26 cellular contexts compared by ENCODE assay signal in genomic region chr2:157254041-157254440, GRCh38. TPM values are rescaled to one million over a fixed set of nuclear protein-coding genes. Genes with fewer than 3 reads are reported as not detected.
"Had no signal": no experiment of that assay in that cellular context is flagged by ENCODE, and none has a peak within 500 bp of the region (broad histone marks: within the 10 kb centered on the region; RNA-seq: fewer than 3 reads in every experiment).

No MANE protein-coding gene starts in this region.

- H3K79me2 ChIP-seq: parathyroid adenoma had no signal

- H3K36me3 ChIP-seq: heart right ventricle, suprapubic skin, tibial nerve, WERI-Rb-1 had no signal

- H3K4me3 Mint-ChIP-seq: activated CD4-positive, alpha-beta T cell treated with anti-CD3 and anti-CD28 coated beads, Interleukin-2, amount 10 ng/mL, durations not matched to agents 7 days and 5 days; activated CD8-positive, alpha-beta memory T cell treated with anti-CD3 and anti-CD28 coated beads, Interleukin-2, amount 10 ng/mL, durations not matched to agents 7 days and 5 days; activated CD8-positive, alpha-beta T cell treated with anti-CD3 and anti-CD28 coated beads for 36 hours; activated naive CD4-positive, alpha-beta T cell treated with anti-CD3 and anti-CD28 coated beads, Interleukin-2, amount 10 ng/mL, durations not matched to agents 7 days and 5 days; nephron progenitor cell; stimulated activated naive CD8-positive, alpha-beta T cell treated with anti-CD3 and anti-CD28 coated beads, Interleukin-15, Interleukin-2, amounts not matched to agents 100 ng/mL and 50 ng/mL, for 24 hours had no signal

- DNase-seq: activated CD4-positive, alpha-beta T cell treated with anti-CD3 and anti-CD28 coated beads, Interleukin-2, amount 10 ng/mL, durations not matched to agents 7 days and 5 days; activated CD4-positive, CD25-positive, alpha-beta regulatory T cell treated with anti-CD3 and anti-CD28 coated beads, Interleukin-2, amount 50 U/mL, for 72 hours; activated CD8-positive, alpha-beta memory T cell treated with anti-CD3 and anti-CD28 coated beads, Interleukin-2, amount 10 ng/mL, durations not matched to agents 7 days and 5 days; activated CD8-positive, alpha-beta T cell treated with anti-CD3 and anti-CD28 coated beads for 36 hours; activated effector memory CD4-positive, alpha-beta T cell treated with anti-CD3 and anti-CD28 coated beads, Interleukin-2, amount 50 U/mL, for 16 hours; activated naive CD4-positive, alpha-beta T cell treated with anti-CD3 and anti-CD28 coated beads, Interleukin-2, amount 10 ng/mL, durations not matched to agents 7 days and 5 days; activated T-cell treated with anti-CD3 and anti-CD28 coated beads for 4 hours; amygdala; effector CD8-positive, alpha-beta T cell; heart right ventricle; islet precursor cell; left colon; mesendoderm; mucosa of descending colon; nephron progenitor cell; right cardiac atrium; stimulated activated CD4-positive, alpha-beta T cell treated with anti-CD3 and anti-CD28 coated beads, Interleukin-12 subunit alpha, Interleukin-12 subunit beta, amount 100 ng/mL, for 4 hours; stimulated activated CD4-positive, alpha-beta T cell treated with anti-CD3 and anti-CD28 coated beads, Interleukin-4, amount 100 ng/mL, for 4 hours; WERI-Rb-1 had no signal

- H3K27ac Mint-ChIP-seq: activated CD4-positive, alpha-beta T cell treated with anti-CD3 and anti-CD28 coated beads, Interleukin-2, amount 10 ng/mL, durations not matched to agents 7 days and 5 days; activated CD8-positive, alpha-beta memory T cell treated with anti-CD3 and anti-CD28 coated beads, Interleukin-2, amount 10 ng/mL, durations not matched to agents 7 days and 5 days; activated CD8-positive, alpha-beta T cell treated with anti-CD3 and anti-CD28 coated beads for 36 hours; activated naive CD4-positive, alpha-beta T cell treated with anti-CD3 and anti-CD28 coated beads, Interleukin-2, amount 10 ng/mL, durations not matched to agents 7 days and 5 days; nephron progenitor cell; stimulated activated naive CD8-positive, alpha-beta T cell treated with anti-CD3 and anti-CD28 coated beads, Interleukin-15, Interleukin-2, amounts not matched to agents 100 ng/mL and 50 ng/mL, for 24 hours had no signal

- H3K9me3 Mint-ChIP-seq: activated CD4-positive, alpha-beta T cell treated with anti-CD3 and anti-CD28 coated beads, Interleukin-2, amount 10 ng/mL, durations not matched to agents 7 days and 5 days; activated CD8-positive, alpha-beta T cell treated with anti-CD3 and anti-CD28 coated beads for 36 hours; activated naive CD4-positive, alpha-beta T cell treated with anti-CD3 and anti-CD28 coated beads, Interleukin-2, amount 10 ng/mL, durations not matched to agents 7 days and 5 days; nephron progenitor cell; stimulated activated naive CD8-positive, alpha-beta T cell treated with anti-CD3 and anti-CD28 coated beads, Interleukin-15, Interleukin-2, amounts not matched to agents 100 ng/mL and 50 ng/mL, for 24 hours had no signal

- H3K36me3 Mint-ChIP-seq: activated naive CD4-positive, alpha-beta T cell treated with anti-CD3 and anti-CD28 coated beads, Interleukin-2, amount 10 ng/mL, durations not matched to agents 7 days and 5 days had no signal

- H3K4me3 ChIP-seq: heart right ventricle, mucosa of descending colon, suprapubic skin, tibial nerve had no signal

- H3K27ac ChIP-seq: heart right ventricle, parathyroid adenoma, suprapubic skin, tibial nerve, WERI-Rb-1 had no signal

- ATAC-seq: activated CD8-positive, alpha-beta memory T cell treated with anti-CD3 and anti-CD28 coated beads, Interleukin-2, amount 10 ng/mL, durations not matched to agents 7 days and 5 days; activated CD8-positive, alpha-beta T cell treated with anti-CD3 and anti-CD28 coated beads for 36 hours; esophagus mucosa; heart right ventricle; left colon; mucosa of descending colon; right cardiac atrium had no signal

- H3K27me3 Mint-ChIP-seq: activated CD8-positive, alpha-beta memory T cell treated with anti-CD3 and anti-CD28 coated beads, Interleukin-2, amount 10 ng/mL, durations not matched to agents 7 days and 5 days; activated naive CD4-positive, alpha-beta T cell treated with anti-CD3 and anti-CD28 coated beads, Interleukin-2, amount 10 ng/mL, durations not matched to agents 7 days and 5 days had no signal

- H3K9me3 ChIP-seq: heart right ventricle, mucosa of descending colon, suprapubic skin, tibial nerve had no signal

- H3K9ac ChIP-seq: parathyroid adenoma had no signal

- H3K27me3 ChIP-seq: suprapubic skin, tibial nerve had no signal

- H2AFZ ChIP-seq: parathyroid adenoma had no signal

RNA-seq across cellular contexts. Expression of gene GALNT5, which starts 3.5 kb away (rescaled TPM):
- total RNA-seq: activated CD4-positive, alpha-beta T cell treated with anti-CD3 and anti-CD28 coated beads, Interleukin-2, amount 10 ng/mL, durations not matched to agents 7 days and 5 days; activated CD8-positive, alpha-beta memory T cell treated with anti-CD3 and anti-CD28 coated beads, Interleukin-2, amount 10 ng/mL, durations not matched to agents 7 days and 5 days; activated CD8-positive, alpha-beta T cell treated with anti-CD3 and anti-CD28 coated beads for 36 hours; pulmonary artery endothelial cell; T-helper 2 cell treated with Interferon-gamma antibody and Interleukin-4, amounts not matched to agents 100 ng/mL and 5 ng/mL, for 36 hours had no signal
